29 cellular contexts compared by ENCODE assay signal in genomic region chr6:32539839-32540238, GRCh38. TPM values are rescaled to one million over a fixed set of nuclear protein-coding genes. Genes with fewer than 3 reads are reported as not detected.
A peak's percentile ranks its signal among the peaks of the same experiment; 100 is the strongest.
DNase-seq lines count a peak whose midpoint lies in the region; ATAC-seq, FAIRE-seq and TF ChIP-seq lines count a peak whose summit lies in the region.
"Had no signal": no experiment of that assay in that cellular context is flagged by ENCODE, and none has a peak within 500 bp of the region (broad histone marks: within the 10 kb centered on the region; RNA-seq: fewer than 3 reads in every experiment).

No MANE protein-coding gene starts in this region.

- TF ChIP-seq CTCF in bronchial epithelial cell (IDR thresholded peaks at IDR 0.05; ENCODE audit: insufficient read depth, low read length, severe bottlenecking) (no peak), suprapubic skin (IDR thresholded peaks at IDR 0.05) (no peak)

- H3K9me3 Mint-ChIP-seq in memory B cell: peaks cover 6% of the 10 kb centered on the region

- no peaks in the 10 kb centered on the region for H3K36me3 ChIP-seq in Karpas-422 (ENCODE audit: insufficient read depth, low read length)
- no peaks in the 10 kb centered on the region for H3K36me3 ChIP-seq in bronchial epithelial cell (ENCODE audit: control insufficient read depth, insufficient read depth, low read length)
- no peaks in the 10 kb centered on the region for H3K36me3 ChIP-seq in suprapubic skin
- H3K36me3 ChIP-seq: BE2C, BLaER1 had no signal

- H3K27me3 ChIP-seq in Karpas-422 (ENCODE audit: low read length) (no peaks in the 10 kb centered on the region), bronchial epithelial cell (ENCODE audit: control insufficient read depth, insufficient read depth, low read length) (no peaks in the 10 kb centered on the region), suprapubic skin (no peaks in the 10 kb centered on the region)
- H3K27me3 ChIP-seq: BLaER1 had no signal

- no peaks in the 10 kb centered on the region for H3K4me1 Mint-ChIP-seq in memory B cell
- H3K4me1 Mint-ChIP-seq: CD4-positive, alpha-beta memory T cell; CD8-positive, alpha-beta memory T cell had no signal

- no peaks in the 10 kb centered on the region for H3K9me3 ChIP-seq in Karpas-422 (ENCODE audit: low read length)
- no peaks in the 10 kb centered on the region for H3K9me3 ChIP-seq in suprapubic skin
- H3K9me3 ChIP-seq: BE2C, BLaER1 had no signal

- no peak overlapping the region for H2AFZ ChIP-seq in Karpas-422 (ENCODE audit: low read length)

- H3K27me3 Mint-ChIP-seq in memory B cell: no peaks in the 10 kb centered on the region

- no peaks in the 10 kb centered on the region for H3K9me2 ChIP-seq in Karpas-422 (replicated peaks; ENCODE audit: insufficient read depth, low read length)

- no peak for TF ChIP-seq EP300 in suprapubic skin (IDR thresholded peaks at IDR 0.05)

- no peak overlapping the region for H3K4me3 ChIP-seq in Karpas-422 (ENCODE audit: low read length)
- no peak overlapping the region for H3K4me3 ChIP-seq in bronchial epithelial cell (ENCODE audit: low read depth, low read length)
- no peak overlapping the region for H3K4me3 ChIP-seq in suprapubic skin
- H3K4me3 ChIP-seq: BLaER1, GM12878 had no signal

- peak; percentile 60 for DNase-seq in Karpas-422
- DNase-seq in bronchial epithelial cell (ENCODE audit: low read depth): peak; percentile 1
- DNase-seq in memory B cell (ENCODE audit: low spot score in 2 of 2): no peak
- DNase-seq in suprapubic skin (ENCODE audit: low spot score in 2 of 2): no peak
- DNase-seq: 8988T; ACHN; BE2C; C1 segment of cervical spinal cord; CD4-positive, alpha-beta memory T cell; CD4-positive, CD25-positive, alpha-beta regulatory T cell; CD8-positive, alpha-beta memory T cell; COR-L47; DMS 273 treated with DMSO at 0.1 percent for 48 hours; DMS153; DMS53; DMS79; DND-41; EL; GDM1 had no signal

- ATAC-seq in memory B cell (ENCODE audit: low read depth) (peak; percentile 67), HG03354 (IDR thresholded peaks at IDR 0.05; ENCODE audit: poor library complexity, severe bottlenecking, unreplicated experiment) (no peak)
- ATAC-seq: GM12878 had no signal

- H3K4me1 ChIP-seq in Karpas-422 (ENCODE audit: low read length) (peaks cover 5% of the 10 kb centered on the region), suprapubic skin (no peaks in the 10 kb centered on the region)
- H3K4me1 ChIP-seq: BE2C, BLaER1 had no signal

- H4K20me1 ChIP-seq in Karpas-422 (ENCODE audit: insufficient read depth, low read depth, low read length): no peaks in the 10 kb centered on the region
- H4K20me1 ChIP-seq: BLaER1 had no signal

- H3K79me2 ChIP-seq in Karpas-422 (ENCODE audit: low read length): no peaks in the 10 kb centered on the region

- no peak overlapping the region for H3K27ac Mint-ChIP-seq in memory B cell
- H3K27ac Mint-ChIP-seq: CD14-positive monocyte; CD4-positive, alpha-beta memory T cell; CD8-positive, alpha-beta memory T cell had no signal

- H3K4me2 ChIP-seq in Karpas-422 (ENCODE audit: low read depth, low read length, poor library complexity, severe bottlenecking): no peak overlapping the region
- H3K4me2 ChIP-seq: BLaER1 had no signal

- WGBS in suprapubic skin: 86% methylated on average over 5 of the region's 5 CpGs

- TF ChIP-seq POLR2A in suprapubic skin (IDR thresholded peaks at IDR 0.05): no peak

- H3K4me3 Mint-ChIP-seq in memory B cell: no peak overlapping the region
- H3K4me3 Mint-ChIP-seq: CD14-positive monocyte; CD4-positive, alpha-beta memory T cell; CD4-positive, CD25-positive, alpha-beta regulatory T cell; CD8-positive, alpha-beta memory T cell had no signal

- H3K9ac ChIP-seq in Karpas-422 (ENCODE audit: low read length): no peak overlapping the region
- H3K9ac ChIP-seq: BLaER1 had no signal

- H3K36me3 Mint-ChIP-seq in memory B cell: peaks cover 13% of the 10 kb centered on the region
- H3K36me3 Mint-ChIP-seq: CD4-positive, alpha-beta memory T cell; CD4-positive, CD25-positive, alpha-beta regulatory T cell; CD8-positive, alpha-beta memory T cell had no signal

- FAIRE-seq in bronchial epithelial cell (lab: Jason Lieb, UNC): no peak
- FAIRE-seq: A204.1, GM12878, GM12892, GM18507 had no signal

- H3K27ac ChIP-seq in Karpas-422 (ENCODE audit: low read length): no peak overlapping the region
- H3K27ac ChIP-seq in suprapubic skin: no peak overlapping the region
- H3K27ac ChIP-seq: BLaER1 had no signal

RNA-seq across cellular contexts. Expression of gene HLA-DRB5, which starts 9.8 kb away (rescaled TPM):
- 445 and 522 TPM in 2 replicates for total RNA-seq in Karpas-422 (2014; rRNA removed; shearing (Covaris generic); ENCODE audit: low replicate concordance)
- total RNA-seq in bronchial epithelial cell (not detected in 2 replicates), suprapubic skin (10 to 100 TPM in 1 of 4 donors, 1 to 10 TPM in 1, not detected in 2; 1.3 to 36.0 TPM)
- total RNA-seq: A673, Daoy, G401 had no signal

RNA-seq across cellular contexts. Expression of gene HLA-DRB1, which starts 49.8 kb away (rescaled TPM):
- total RNA-seq in Karpas-422 (2014; rRNA removed; shearing (Covaris generic); ENCODE audit: low replicate concordance): 281 and 366 TPM in 2 replicates
- total RNA-seq in bronchial epithelial cell: 0.13 TPM in 1 of 2 replicates, not detected in the other
- 10 to 100 TPM; 28.0 to 39.3 (median 37.0) TPM for total RNA-seq in suprapubic skin
- total RNA-seq: A673, G401 had no signal

Comparison
In these comparisons a context has a peak if more than half of its experiments do, and no peak if none do; other contexts are left out.
1. DNase-seq: peak in Karpas-422 (single experiment) and bronchial epithelial cell (single experiment); none in memory B cell (0 of 2) and suprapubic skin (0 of 2).
2. RNA of gene HLA-DRB5, which starts 9.8 kb away (total RNA-seq): 445 to 522 TPM in Karpas-422; 1.3 to 36.0 TPM in suprapubic skin and not detected in bronchial epithelial cell; every median in the first group is over 10 times any median in the second.
3. RNA of gene HLA-DRB1, which starts 49.8 kb away (total RNA-seq): 281 to 366 TPM in Karpas-422 and 28.0 to 39.3 TPM in suprapubic skin; 0.13 TPM in bronchial epithelial cell; every median in the first group is over 10 times any median in the second.